In genomic region chr2:8872821-8873432, GRCh38 we compare ENCODE assay signal across 8 cellular contexts. TPM values are rescaled to one million over a fixed set of nuclear protein-coding genes. Genes with fewer than 3 reads are reported as not detected.
DNase-seq lines count a peak whose midpoint lies in the region; ATAC-seq, FAIRE-seq and TF ChIP-seq lines count a peak whose summit lies in the region.

No MANE protein-coding gene starts in this region.

- H4K20me1 ChIP-seq in keratinocyte (ENCODE audit: control insufficient read depth, extremely low read depth, insufficient read depth, low read length) = no peaks in the 10 kb centered on the region

- no peaks in the 10 kb centered on the region for H3K27me3 ChIP-seq in adrenal gland
- H3K27me3 ChIP-seq in keratinocyte (ENCODE audit: control insufficient read depth, extremely low read depth, insufficient read depth, low read length) = no peaks in the 10 kb centered on the region

- 45 to 50% (median 48%) methylated on average over 11 of the region's 11 CpGs for WGBS in adrenal gland, 4 donors

- no peaks in the 10 kb centered on the region for H3K9me1 ChIP-seq in keratinocyte (ENCODE audit: control insufficient read depth, extremely low read depth, insufficient read depth, low read length)

- H3K4me2 ChIP-seq in keratinocyte (ENCODE audit: control insufficient read depth, extremely low read depth, insufficient read depth, low read depth, low read length) = no peak overlapping the region

- CTCF ChIA-PET in AG04449 (lab: Yijun Ruan, JAX) = interaction anchor here (0.6 to 5.9 kb wide), 28 partner anchors 8 to 1777 kb away, joined by 3 to 120 read pairs (median 4); partner anchors contain the start of gene KIDINS220

- intact Hi-C loops in adrenal gland (cut with DNase I) = loop anchor here in 1 of 2 donors (10.0 kb wide), 1 partner anchor 272 kb away; no protein-coding TSS in a partner anchor

- no peak overlapping the region for H2AFZ ChIP-seq in keratinocyte (ENCODE audit: control insufficient read depth, low read length)

- TF ChIP-seq POLR2A in GM12891 (IDR thresholded peaks at IDR 0.05; ENCODE audit: low read depth, low read length) (no peak), adrenal gland (IDR thresholded peaks at IDR 0.05) (no peak)

- no peak overlapping the region for H3K27ac ChIP-seq in adrenal gland
- no peak overlapping the region for H3K27ac ChIP-seq in keratinocyte (ENCODE audit: control insufficient read depth, insufficient read depth, low read length)

- peak; percentile 23 for DNase-seq in AG04449 (ENCODE audit: low read depth, low spot score)
- peak; percentile 21 for DNase-seq in GM12891 (ENCODE audit: insufficient read length, low spot score)
- peak; percentile 22 for DNase-seq in NCI-H2029 treated with DMSO at 0.1 percent for 48 hours (lab: John Stamatoyannopoulos, UW)
- peak in 2 of 7 donors; percentile 12 to 15 for DNase-seq in adrenal gland
- peak; percentile 33 for DNase-seq in keratinocyte (ENCODE audit: low read depth, low spot score)

- ATAC-seq in HG02970 (IDR thresholded peaks at IDR 0.05; ENCODE audit: low FRiP score, unreplicated experiment) (no peak), HG02642 (IDR thresholded peaks at IDR 0.05; ENCODE audit: poor library complexity, unreplicated experiment) (no peak)
- ATAC-seq in activated CD4-positive, CD25-positive, alpha-beta regulatory T cell treated with anti-CD3 and anti-CD28 coated beads, Interleukin-2, amount 50 U/mL, for 24 hours = no peak

- POLR2A ChIA-PET in AG04449 (lab: Yijun Ruan, JAX) = no interaction called here

- peak; percentile 39 for TF ChIP-seq CTCF in AG04449 (IDR thresholded peaks at IDR 0.05; ENCODE audit: insufficient read depth, low read length, missing control alignments)
- peak; percentile 32 to 68 (median 54) for TF ChIP-seq CTCF in adrenal gland (IDR thresholded peaks at IDR 0.05)
- TF ChIP-seq CTCF in keratinocyte (optimal IDR thresholded peaks at IDR 0.05 in 1 of 3, IDR thresholded peaks at IDR 0.05 in 1 of 3, conservative IDR thresholded peaks at IDR 0.05 in 1 of 3; ENCODE audit: extremely low read depth in 1 of 3, insufficient read depth in 2 of 3, low read length in 3 of 3) = peak in 2 of 3 experiments; percentile 43 to 46

- no peak overlapping the region for H3K4me3 ChIP-seq in AG04449 (ENCODE audit: low read depth, low read length)
- no peak overlapping the region for H3K4me3 ChIP-seq in adrenal gland
- no peak overlapping the region for H3K4me3 ChIP-seq in keratinocyte (ENCODE audit: control insufficient read depth in 2 of 3, extremely low read depth in 1 of 3, insufficient read depth in 2 of 3, low read depth in 1 of 3, low read length in 3 of 3)

- FAIRE-seq in GM12891 (lab: Jason Lieb, UNC) (no peak), keratinocyte (lab: Jason Lieb, UNC) (no peak)

- no peaks in the 10 kb centered on the region for H3K36me3 ChIP-seq in adrenal gland (replicated peaks in 1 of 2)
- H3K36me3 ChIP-seq in keratinocyte (ENCODE audit: control insufficient read depth in 2 of 2, extremely low read depth in 1 of 2, insufficient read depth in 2 of 2, low read length in 2 of 2) = peaks cover 11 to 24% of the 10 kb centered on the region in 2 experiments

- H3K9me3 ChIP-seq in adrenal gland (replicated peaks in 1 of 3) (no peaks in the 10 kb centered on the region), keratinocyte (ENCODE audit: control insufficient read depth, low read depth, low read length) (no peaks in the 10 kb centered on the region)

- dilution Hi-C loops in keratinocyte (cut with MboI; ENCODE audit: extremely low pct_ligation_motif_present, low sequenced_read_pairs) = no loop called here

- H3K9ac ChIP-seq in keratinocyte (ENCODE audit: control insufficient read depth, extremely low read depth, insufficient read depth, low read length) = no peak overlapping the region

- H3K4me1 ChIP-seq in adrenal gland (replicated peaks in 1 of 2) (no peaks in the 10 kb centered on the region), keratinocyte (ENCODE audit: control insufficient read depth, extremely low read depth, insufficient read depth, low read length) (no peaks in the 10 kb centered on the region)

- no peaks in the 10 kb centered on the region for H3K79me2 ChIP-seq in keratinocyte (ENCODE audit: control insufficient read depth, insufficient read depth, low read length)

TF ChIP-seq in GM12891, 5 proteins besides CTCF, POLR2A, EP300 and RAD21:
- no peak for TF ChIP-seq PAX5 (IDR thresholded peaks at IDR 0.05; ENCODE audit: insufficient read depth, low read length, severe bottlenecking)
- no peak for TF ChIP-seq POU2F2 (IDR thresholded peaks at IDR 0.05; ENCODE audit: low read depth, low read length)
- TF ChIP-seq POLR2AphosphoS5 (IDR thresholded peaks at IDR 0.05; ENCODE audit: low read depth, low read length) = no peak
- TF ChIP-seq SPI1 (IDR thresholded peaks at IDR 0.05; ENCODE audit: low read depth, low read length) = no peak
- TF ChIP-seq TAF1 (IDR thresholded peaks at IDR 0.05; ENCODE audit: low read depth, low read length) = no peak

RNA-seq across cellular contexts. Expression of gene KIDINS220, which starts 35.5 kb away (rescaled TPM):
- polyA plus RNA-seq in GM12891 (2012; ENCODE audit: low read depth, missing spikeins) = 8.4 TPM
- 100 to 1,000 TPM in 1 of 8 donors, 10 to 100 TPM in 7; 47.5 to 162 (median 59.4) TPM for total RNA-seq in adrenal gland
- polyA plus RNA-seq in adrenal gland = 10 to 100 TPM; 17.1 to 41.2 (median 23.4) TPM
- polyA plus RNA-seq in keratinocyte = 23.9 to 28.8 TPM (median 26.6 TPM) in 3 replicates
- polyA plus RNA-seq in keratinocyte (2011; ENCODE audit: low read depth) = 14.2 TPM
- polyA plus RNA-seq in keratinocyte (2011; cell fraction: cytosol; rRNA removed) = 4.5 and 8.1 TPM in 2 replicates
- 45.4 and 59.3 TPM in 2 replicates for polyA plus RNA-seq in keratinocyte (2011; cell fraction: nucleus; rRNA removed)
- 11.7 and 19.6 TPM in 2 replicates for polyA plus RNA-seq in keratinocyte (2012; ENCODE audit: low replicate concordance)
- polyA minus RNA-seq in keratinocyte = 54.8 to 100 TPM (median 71.8 TPM) in 3 replicates
- 12.9 TPM for polyA minus RNA-seq in keratinocyte (2011; cell fraction: cytosol; rRNA and poly(A)+ RNA removed)
- 127 and 155 TPM in 2 replicates for polyA minus RNA-seq in keratinocyte (2011; cell fraction: nucleus; rRNA and poly(A)+ RNA removed)
